ENCODE assay signal across 10 cellular contexts in the genomic region with DNA sequence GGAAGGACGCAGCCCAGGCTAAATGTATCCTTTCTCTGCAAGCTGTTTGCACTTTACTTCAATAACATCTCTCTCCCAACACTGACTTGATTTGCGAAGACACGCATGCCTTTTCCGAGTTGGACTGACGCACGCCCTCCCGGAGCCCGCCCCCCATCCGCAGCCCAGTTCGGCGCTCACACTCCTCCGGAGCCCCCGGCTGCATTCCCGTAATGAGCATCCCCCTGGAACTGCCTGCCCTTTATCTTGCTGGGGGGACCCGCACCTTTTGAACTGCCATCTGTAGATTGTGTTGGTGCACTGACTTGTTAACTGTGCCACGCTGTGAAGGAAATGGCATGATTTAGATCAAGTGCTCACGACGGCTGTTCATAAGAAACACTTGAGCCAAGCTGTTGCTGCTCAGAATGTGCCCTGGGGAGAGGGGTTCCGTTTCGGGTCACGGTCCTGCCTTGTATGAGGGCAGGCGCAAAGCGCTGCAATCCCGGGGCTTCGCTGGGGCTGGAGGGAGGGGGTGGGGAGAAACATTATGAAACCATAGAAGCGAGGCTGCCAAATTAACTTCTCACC.
DNase-seq lines count a peak whose midpoint lies in the region; ATAC-seq, FAIRE-seq and TF ChIP-seq lines count a peak whose summit lies in the region.
"Had no signal": no experiment of that assay in that cellular context is flagged by ENCODE, and none has a peak within 500 bp of the region (broad histone marks: within the 10 kb centered on the region; RNA-seq: fewer than 3 reads in every experiment).

No MANE protein-coding gene starts in this region.

- no CpG with 5 or more reads among the region's 26 CpGs for WGBS in H9 (ENCODE audit: extremely low coverage, insufficient read length, low lambda C conversion rate)

- no peak overlapping the region for H3K56ac ChIP-seq in H9 (ENCODE audit: insufficient read length, low read depth, low read length)

- peaks cover 24% of the 10 kb centered on the region; the same call in 1 of the 2 replicates for H3K27me3 ChIP-seq in H9 (ENCODE audit: insufficient read depth, low read length)
- H3K27me3 ChIP-seq in bronchial epithelial cell (ENCODE audit: control insufficient read depth, insufficient read depth, low read length): no peaks in the 10 kb centered on the region
- H3K27me3 ChIP-seq in kidney epithelial cell (ENCODE audit: control insufficient read depth, insufficient read depth, low read length): peaks cover 5% of the 10 kb centered on the region

- H4K20me1 ChIP-seq in H9 (ENCODE audit: control insufficient read depth, insufficient read depth, insufficient read length): no peaks in the 10 kb centered on the region

- peak; percentile 49 for DNase-seq in H9
- no peak for DNase-seq in bronchial epithelial cell (ENCODE audit: low read depth)
- DNase-seq in kidney epithelial cell (ENCODE audit: low read depth): no peak
- DNase-seq in stimulated activated effector memory CD8-positive, alpha-beta T cell treated with anti-CD3 and anti-CD28 coated beads, Interleukin-12 subunit alpha, Interleukin-12 subunit beta, amount 100 ng/mL, for 72 hours (ENCODE audit: low spot score in 2 of 2): no peak
- DNase-seq in effector CD4-positive, alpha-beta T cell: no peak
- DNase-seq in islet precursor cell: no peak
- DNase-seq in COR-L47 (lab: John Stamatoyannopoulos, UW): no peak
- no peak for DNase-seq in DMS153 (lab: John Stamatoyannopoulos, UW)
- DNase-seq: activated CD8-positive, alpha-beta memory T cell treated with anti-CD3 and anti-CD28 coated beads for 24 hours had no signal

- no peak overlapping the region for H3K9ac ChIP-seq in H9 (ENCODE audit: extremely low read depth, insufficient read length, low read length)

- H3K4ac ChIP-seq in H9 (ENCODE audit: low read depth, low read length): no peak overlapping the region

- no peak overlapping the region for H3K14ac ChIP-seq in H9 (ENCODE audit: insufficient read depth, low read length)

- no peak overlapping the region for H3K23ac ChIP-seq in H9 (ENCODE audit: insufficient read length, low read depth, low read length)

- H2AK5ac ChIP-seq in H9 (ENCODE audit: insufficient read length, low read length): no peak overlapping the region

- H3K79me2 ChIP-seq in H9 (ENCODE audit: insufficient read depth, low read length): no peaks in the 10 kb centered on the region

- no peaks in the 10 kb centered on the region for H3K79me1 ChIP-seq in H9 (ENCODE audit: insufficient read depth, low read depth, low read length, poor library complexity, severe bottlenecking)

- H3K4me1 ChIP-seq in H9 (ENCODE audit: insufficient read depth, low read length): no peaks in the 10 kb centered on the region; the same call in 1 of the 2 replicates

- H2AFZ ChIP-seq in H9 (ENCODE audit: low read length): no peak overlapping the region

- peaks cover 14% of the 10 kb centered on the region for H3K23me2 ChIP-seq in H9 (ENCODE audit: insufficient read length, low read depth, low read length, poor library complexity, severe bottlenecking)

- peak overlapping the region in 1 of 3 experiments; percentile 19; a peak in 1 of 7 replicates for H3K27ac Mint-ChIP-seq in H9
- no peak overlapping the region for H3K27ac Mint-ChIP-seq in stimulated activated effector memory CD8-positive, alpha-beta T cell treated with anti-CD3 and anti-CD28 coated beads, Interleukin-12 subunit alpha, Interleukin-12 subunit beta, amount 100 ng/mL, for 72 hours

- H3K4me3 Mint-ChIP-seq in H9: peak overlapping the region; percentile 51 to 86
- H3K4me3 Mint-ChIP-seq in stimulated activated effector memory CD8-positive, alpha-beta T cell treated with anti-CD3 and anti-CD28 coated beads, Interleukin-12 subunit alpha, Interleukin-12 subunit beta, amount 100 ng/mL, for 72 hours: peak overlapping the region; percentile 22

- H4K91ac ChIP-seq in H9 (ENCODE audit: insufficient read length, low read depth, low read length): no peak overlapping the region

- no peak overlapping the region for H2BK5ac ChIP-seq in H9 (ENCODE audit: insufficient read length, low read length)

- H3K4me1 Mint-ChIP-seq in H9: peaks cover 39 to 40% of the 10 kb centered on the region in 2 experiments
- H3K4me1 Mint-ChIP-seq in stimulated activated effector memory CD8-positive, alpha-beta T cell treated with anti-CD3 and anti-CD28 coated beads, Interleukin-12 subunit alpha, Interleukin-12 subunit beta, amount 100 ng/mL, for 72 hours: peaks cover 6% of the 10 kb centered on the region

- H3K27me3 Mint-ChIP-seq in H9 (ENCODE audit: low read depth): peaks cover 27% of the 10 kb centered on the region

- no peak overlapping the region for H3K27ac ChIP-seq in H9 (ENCODE audit: insufficient read length, low read depth, low read length)

- TF ChIP-seq CTCF in H9 (conservative IDR thresholded peaks at IDR 0.05): no peak
- no peak for TF ChIP-seq CTCF in bronchial epithelial cell (IDR thresholded peaks at IDR 0.05; ENCODE audit: insufficient read depth, low read length, severe bottlenecking)
- no peak for TF ChIP-seq CTCF in kidney epithelial cell (IDR thresholded peaks at IDR 0.05; ENCODE audit: insufficient read depth, low read length, poor library complexity, severe bottlenecking)

- no peak for FAIRE-seq in bronchial epithelial cell (lab: Jason Lieb, UNC)
- FAIRE-seq: frontal cortex had no signal

- no peak for ATAC-seq in stimulated activated effector memory CD8-positive, alpha-beta T cell treated with anti-CD3 and anti-CD28 coated beads, Interleukin-12 subunit alpha, Interleukin-12 subunit beta, amount 100 ng/mL, for 72 hours

- H3T11ph ChIP-seq in H9 (ENCODE audit: low read length): no peak overlapping the region

- no peak overlapping the region for H4K5ac ChIP-seq in H9 (ENCODE audit: insufficient read length, low read depth, low read length)

- no peaks in the 10 kb centered on the region for H3K9me3 ChIP-seq in H9 (ENCODE audit: control insufficient read depth, low read depth, low read length)

- no peak overlapping the region for H4K8ac ChIP-seq in H9 (replicated peaks; ENCODE audit: insufficient read length, low read depth, low read length)

- H3K36me3 Mint-ChIP-seq in H9 (ENCODE audit: insufficient read depth in 1 of 3, low read depth in 3 of 3): no peaks in the 10 kb centered on the region
- H3K36me3 Mint-ChIP-seq in stimulated activated effector memory CD8-positive, alpha-beta T cell treated with anti-CD3 and anti-CD28 coated beads, Interleukin-12 subunit alpha, Interleukin-12 subunit beta, amount 100 ng/mL, for 72 hours: no peaks in the 10 kb centered on the region

- H3K4me2 ChIP-seq in H9 (ENCODE audit: insufficient read depth, insufficient read length, low read length): peak overlapping the region; percentile 79

- no peaks in the 10 kb centered on the region for H3K36me3 ChIP-seq in bronchial epithelial cell (ENCODE audit: control insufficient read depth, insufficient read depth, low read length)
- no peaks in the 10 kb centered on the region for H3K36me3 ChIP-seq in kidney epithelial cell (ENCODE audit: control insufficient read depth, insufficient read depth, low read length)

- no peak overlapping the region for H2BK120ac ChIP-seq in H9 (ENCODE audit: low read depth, low read length, poor library complexity, severe bottlenecking)

- no peak overlapping the region for H2BK15ac ChIP-seq in H9 (ENCODE audit: low read depth, low read length)

- H3K4me3 ChIP-seq in bronchial epithelial cell (ENCODE audit: low read depth, low read length): peak overlapping the region; percentile 16
- peak overlapping the region; percentile 5 for H3K4me3 ChIP-seq in kidney epithelial cell (ENCODE audit: low read depth, low read length)

- H2BK12ac ChIP-seq in H9 (ENCODE audit: insufficient read length, low read depth, low read length): no peak overlapping the region

- H3K18ac ChIP-seq in H9 (ENCODE audit: insufficient read length, low read depth, low read length): no peak overlapping the region

- H3K9me3 Mint-ChIP-seq in H9: no peaks in the 10 kb centered on the region
- H3K9me3 Mint-ChIP-seq in stimulated activated effector memory CD8-positive, alpha-beta T cell treated with anti-CD3 and anti-CD28 coated beads, Interleukin-12 subunit alpha, Interleukin-12 subunit beta, amount 100 ng/mL, for 72 hours: no peaks in the 10 kb centered on the region

- H2BK20ac ChIP-seq in H9 (ENCODE audit: low read depth, low read length, poor library complexity, severe bottlenecking): no peak overlapping the region
